20 cellular contexts compared by ENCODE assay signal in the genomic region with DNA sequence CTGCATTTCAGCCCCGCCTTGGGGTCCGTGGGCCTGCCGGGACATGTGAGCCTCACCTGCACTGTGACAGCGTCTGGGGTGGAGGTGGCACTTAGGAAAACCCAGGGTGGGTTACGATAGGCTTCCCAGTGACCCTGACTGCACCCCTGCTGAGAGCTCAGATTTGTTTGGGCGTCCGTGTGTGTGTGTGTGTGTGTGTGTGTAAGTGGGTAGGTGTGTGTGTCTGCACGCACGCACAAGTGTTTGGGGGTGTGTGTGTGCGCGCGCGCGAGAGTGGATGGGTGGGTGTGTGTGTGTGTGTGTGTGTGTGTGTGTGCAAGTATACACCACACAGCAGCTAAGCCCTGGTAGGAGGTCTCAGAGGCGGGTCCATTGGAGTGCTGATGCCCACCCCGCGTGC. TPM values are rescaled to one million over a fixed set of nuclear protein-coding genes. Genes with fewer than 3 reads are reported as not detected.
DNase-seq lines count a peak whose midpoint lies in the region; ATAC-seq and TF ChIP-seq lines count a peak whose summit lies in the region.
"Had no signal": no experiment of that assay in that cellular context is flagged by ENCODE, and none has a peak within 500 bp of the region (broad histone marks: within the 10 kb centered on the region; RNA-seq: fewer than 3 reads in every experiment).

No MANE protein-coding gene starts in this region.

- H3K9ac ChIP-seq in IMR-90 (ENCODE audit: low read depth, low read length) (no peak overlapping the region), mesenchymal stem cell (ENCODE audit: low read length) (no peak overlapping the region)
- H3K9ac ChIP-seq: BLaER1 had no signal

- H3K9me3 ChIP-seq in right cardiac atrium (ENCODE audit: control insufficient read depth, low read length) (no peaks in the 10 kb centered on the region), right atrium auricular region (no peaks in the 10 kb centered on the region), IMR-90 (ENCODE audit: control insufficient read depth, insufficient read depth, low read length) (no peaks in the 10 kb centered on the region), mesenchymal stem cell (ENCODE audit: control insufficient read depth, low read length) (no peaks in the 10 kb centered on the region), SJCRH30 (replicated peaks) (no peaks in the 10 kb centered on the region)
- H3K9me3 ChIP-seq: BLaER1 had no signal

- peak overlapping the region in 1 of 2 experiments; percentile 63; a peak in 1 of 4 replicates for H4K8ac ChIP-seq in IMR-90 (ENCODE audit: low read depth in 2 of 2, low read length in 2 of 2)
- no peak overlapping the region for H4K8ac ChIP-seq in mesenchymal stem cell (ENCODE audit: low read length)

- no peak overlapping the region for H4K5ac ChIP-seq in IMR-90 (ENCODE audit: low read depth, low read length)

- no peak overlapping the region for H3K56ac ChIP-seq in IMR-90 (ENCODE audit: extremely low read depth, insufficient read depth, low read length)

- H3K23ac ChIP-seq in IMR-90 (ENCODE audit: low read depth, low read length) = no peak overlapping the region
- no peak overlapping the region for H3K23ac ChIP-seq in mesenchymal stem cell (ENCODE audit: low read length in 2 of 2)

- intact Hi-C loops in right cardiac atrium (cut with DNase I) = no loop called here
- intact Hi-C loops in IMR-90 (cut with micrococcal nuclease) = no loop called here

- H3K14ac ChIP-seq in IMR-90 (replicated peaks; ENCODE audit: low read depth, low read length) = peak overlapping the region; percentile 63; the same call in 1 of the 2 replicates
- no peak overlapping the region for H3K14ac ChIP-seq in mesenchymal stem cell (ENCODE audit: low read length in 2 of 2)

- H3K9me1 ChIP-seq in IMR-90 (ENCODE audit: insufficient read depth, low read length) = peaks cover 16% of the 10 kb centered on the region

- 75% methylated on average over 17 of the region's 17 CpGs for WGBS in right cardiac atrium
- WGBS in IMR-90 (ENCODE audit: extremely low coverage in 2 of 2, insufficient read length in 1 of 2), 2 experiments = 72% methylated on average over 5 of the region's 17 CpGs; no CpG with 5 or more reads in 1 of the 2 experiments
- 76% methylated on average over 17 of the region's 17 CpGs for WGBS in mesenchymal stem cell

- TF ChIP-seq POLR2A in IMR-90 (IDR thresholded peaks at IDR 0.05; ENCODE audit: low read depth, low read length) = no peak

- H3K27ac ChIP-seq in right cardiac atrium (ENCODE audit: low read length) (no peak overlapping the region), right atrium auricular region (no peak overlapping the region), IMR-90 (ENCODE audit: insufficient read depth, low read length) (no peak overlapping the region; the same call in 1 of the 2 replicates), mesenchymal stem cell (ENCODE audit: low read length, poor library complexity, severe bottlenecking) (no peak overlapping the region), SJCRH30 (no peak overlapping the region)
- H3K27ac ChIP-seq: BLaER1 had no signal

- H3K4me2 ChIP-seq in IMR-90 (ENCODE audit: low read depth, low read length) = no peak overlapping the region
- no peak overlapping the region for H3K4me2 ChIP-seq in mesenchymal stem cell (ENCODE audit: low read length, poor library complexity, severe bottlenecking)
- H3K4me2 ChIP-seq: BLaER1 had no signal

- peak overlapping the region; percentile 11 for H2AFZ ChIP-seq in IMR-90 (replicated peaks; ENCODE audit: low read length, poor library complexity)
- H2AFZ ChIP-seq in mesenchymal stem cell (ENCODE audit: low read depth, low read length) = no peak overlapping the region

- peaks cover 3% of the 10 kb centered on the region for H4K20me1 ChIP-seq in IMR-90 (ENCODE audit: insufficient read depth, low read length)

- peak overlapping the region; percentile 81 for H2BK120ac ChIP-seq in IMR-90 (ENCODE audit: low read depth, low read length)
- H2BK120ac ChIP-seq in mesenchymal stem cell (ENCODE audit: low read depth, low read length) = no peak overlapping the region

- peak overlapping the region; percentile 33; the same call in 1 of the 2 replicates for H3K18ac ChIP-seq in IMR-90 (ENCODE audit: low read depth, low read length)
- H3K18ac ChIP-seq in mesenchymal stem cell (ENCODE audit: low read depth in 1 of 2, low read length in 2 of 2) = no peak overlapping the region

- H3K4me1 ChIP-seq in right cardiac atrium (ENCODE audit: control insufficient read depth, insufficient read depth, low read length) (no peaks in the 10 kb centered on the region), right atrium auricular region (peaks cover 0 to 9% of the 10 kb centered on the region in 2 donors), IMR-90 (ENCODE audit: control insufficient read depth, insufficient read depth, low read length) (peaks cover 34% of the 10 kb centered on the region), mesenchymal stem cell (ENCODE audit: control insufficient read depth, insufficient read depth, low read depth, low read length) (peaks cover 52% of the 10 kb centered on the region), SJCRH30 (peaks cover 13% of the 10 kb centered on the region; the same call in 1 of the 2 replicates)

- H4K91ac ChIP-seq in IMR-90 (ENCODE audit: insufficient read depth, low read depth, low read length) (peak overlapping the region; percentile 62), mesenchymal stem cell (ENCODE audit: low read length) (no peak overlapping the region)

- no peak overlapping the region for H3K27ac Mint-ChIP-seq in T-cell
- H3K27ac Mint-ChIP-seq: CD4-positive, alpha-beta T cell had no signal

- H3K36me3 ChIP-seq in right atrium auricular region = no peaks in the 10 kb centered on the region
- no peaks in the 10 kb centered on the region for H3K36me3 ChIP-seq in IMR-90 (ENCODE audit: control insufficient read depth, insufficient read depth, low read length)
- no peaks in the 10 kb centered on the region for H3K36me3 ChIP-seq in mesenchymal stem cell (ENCODE audit: control insufficient read depth in 1 of 2, insufficient read depth in 2 of 2, low read depth in 1 of 2, low read length in 2 of 2)
- H3K36me3 ChIP-seq in SJCRH30 = no peaks in the 10 kb centered on the region
- H3K36me3 ChIP-seq: BLaER1 had no signal

- in situ Hi-C loops in IMR-90 (cut with MboI; ENCODE audit: low sequenced_read_pairs) = no loop called here

- no TSS peak for BruUV-seq in IMR-90 (replicated peaks; lab: Mats Ljungman, UMichigan)

- TF ChIP-seq RAD21 in IMR-90 (IDR thresholded peaks at IDR 0.05; ENCODE audit: low read length) = no peak

- H3K27me3 Mint-ChIP-seq in T-cell = no peaks in the 10 kb centered on the region
- H3K27me3 Mint-ChIP-seq: CD4-positive, alpha-beta T cell had no signal

- H2AK5ac ChIP-seq in IMR-90 (ENCODE audit: low read depth, low read length) (peak overlapping the region; percentile 56), mesenchymal stem cell (ENCODE audit: low read length, severe bottlenecking) (peak overlapping the region; percentile 51)

- H3K9me3 Mint-ChIP-seq in T-cell = no peaks in the 10 kb centered on the region
- H3K9me3 Mint-ChIP-seq: CD4-positive, alpha-beta T cell had no signal

- peak overlapping the region; percentile 64; the same call in 1 of the 2 replicates for H3K4ac ChIP-seq in IMR-90 (ENCODE audit: low read depth, low read length)
- H3K4ac ChIP-seq in mesenchymal stem cell (ENCODE audit: low read depth in 1 of 2, low read length in 2 of 2) = no peak overlapping the region

- peak overlapping the region; percentile 76 for H2AK9ac ChIP-seq in IMR-90 (replicated peaks; ENCODE audit: low read depth, low read length, poor library complexity)

- DNase-seq in right cardiac atrium (peak; percentile 3 to 33 (median 16)), right atrium auricular region (ENCODE audit: low spot score) (no peak), IMR-90 (no peak), mesenchymal stem cell (no peak), T-cell (no peak), SJCRH30 (no peak)
- DNase-seq in activated CD4-positive, alpha-beta T cell treated with anti-CD3 and anti-CD28 coated beads, Interleukin-2, amount 50 U/mL, for 1 hour = no peak
- DNase-seq: CD4-positive, alpha-beta T cell; DMS153; GOT3; Kasumi-1; NCI-H1694; NCI-H2081; NCI-H2171; NCI-H524 treated with DMSO at 0.1 percent for 48 hours; NCI-H82; OCI-M1; SW 1271 had no signal

- no peak overlapping the region for H2BK5ac ChIP-seq in IMR-90 (ENCODE audit: low read depth, low read length, poor library complexity, severe bottlenecking)
- H2BK5ac ChIP-seq in mesenchymal stem cell (ENCODE audit: low read depth, low read length, poor library complexity, severe bottlenecking) = no peak overlapping the region

- POLR2A ChIA-PET in IMR-90 (lab: Charles Lee; ENCODE audit: unreplicated experiment) (no interaction called here), T-cell (lab: Charles Lee) (no interaction called here)

- CTCF ChIA-PET in IMR-90 (lab: Yijun Ruan, JAX) = no interaction called here
- CTCF ChIA-PET in T-cell (lab: Charles Lee) = interaction anchor here in 1 of 2 donors (0.6 kb wide), 1 partner anchor 1866 kb away, joined by 4 read pairs; no protein-coding TSS in a partner anchor

- H2BK15ac ChIP-seq in IMR-90 (ENCODE audit: low read depth, low read length) (no peak overlapping the region), mesenchymal stem cell (ENCODE audit: low read depth, poor library complexity, severe bottlenecking) (no peak overlapping the region)

- no peaks in the 10 kb centered on the region for H3K79me1 ChIP-seq in IMR-90 (ENCODE audit: low read depth in 1 of 2, low read length in 2 of 2)
- H3K79me1 ChIP-seq in mesenchymal stem cell (replicated peaks; ENCODE audit: low read length, poor library complexity, severe bottlenecking) = peaks cover 2% of the 10 kb centered on the region

- ATAC-seq in right cardiac atrium = no peak
- no peak for ATAC-seq in IMR-90 (ENCODE audit: low read depth)
- no peak for ATAC-seq in T-cell (replicated peaks in 1 of 4)
- ATAC-seq: Right ventricle myocardium inferior had no signal

- peak overlapping the region; percentile 78 for H2BK20ac ChIP-seq in IMR-90 (ENCODE audit: low read depth, low read length)

- no peak overlapping the region for H3K4me3 Mint-ChIP-seq in T-cell
- H3K4me3 Mint-ChIP-seq: CD4-positive, alpha-beta T cell had no signal

- no peaks in the 10 kb centered on the region for H3K27me3 ChIP-seq in right cardiac atrium (ENCODE audit: control insufficient read depth, insufficient read depth)
- no peaks in the 10 kb centered on the region for H3K27me3 ChIP-seq in right atrium auricular region
- no peaks in the 10 kb centered on the region for H3K27me3 ChIP-seq in IMR-90 (ENCODE audit: control insufficient read depth, insufficient read depth, low read length)
- H3K27me3 ChIP-seq in mesenchymal stem cell (ENCODE audit: control insufficient read depth in 1 of 2, insufficient read depth in 1 of 2, low read length in 2 of 2) = peaks cover 16 to 68% of the 10 kb centered on the region in 2 experiments
- H3K27me3 ChIP-seq in SJCRH30 = no peaks in the 10 kb centered on the region
- H3K27me3 ChIP-seq: BLaER1 had no signal

- H3K36me3 Mint-ChIP-seq in T-cell = no peaks in the 10 kb centered on the region

- H3K4me1 Mint-ChIP-seq in T-cell = peaks cover 3 to 6% (median 3%) of the 10 kb centered on the region in 3 donors

- dilution Hi-C loops in IMR-90 (cut with HindIII; ENCODE audit: low sequenced_read_pairs, unreplicated experiment) = no loop called here

- no peak overlapping the region for H2BK12ac ChIP-seq in mesenchymal stem cell (ENCODE audit: low read length in 2 of 2)

- H3K4me3 ChIP-seq in right cardiac atrium (ENCODE audit: low read length) = no peak overlapping the region
- no peak overlapping the region for H3K4me3 ChIP-seq in right atrium auricular region
- no peak overlapping the region for H3K4me3 ChIP-seq in IMR-90 (ENCODE audit: insufficient read depth, low read depth, low read length)
- H3K4me3 ChIP-seq in mesenchymal stem cell (ENCODE audit: insufficient read depth in 1 of 2, low read depth in 1 of 2, low read length in 2 of 2) = no peak overlapping the region
- H3K4me3 ChIP-seq in SJCRH30 = no peak overlapping the region
- H3K4me3 ChIP-seq: BLaER1 had no signal

- TF ChIP-seq CTCF in right atrium auricular region (IDR thresholded peaks at IDR 0.05) (no peak), IMR-90 (conservative IDR thresholded peaks at IDR 0.05; ENCODE audit: low read depth, low read length) (no peak)

RNA-seq across cellular contexts. Expression of gene ARHGAP8, which starts 12.1 kb away (rescaled TPM):
- total RNA-seq in right cardiac atrium (1 to 10 TPM in 1 of 4 donors, under 1 TPM in 3; 0.26 to 1.9 (median 0.74) TPM), right atrium auricular region (under 1 TPM in 1 of 2 donors, not detected in 1; 0.24 TPM), IMR-90 (2012; rRNA removed) (0.18 and 0.28 TPM in 2 replicates), T-cell (1 to 10 TPM in 4 of 5 donors, under 1 TPM in 1; 0.59 to 4.7 (median 2.0) TPM)
- polyA plus RNA-seq in right cardiac atrium (0.02 TPM), IMR-90 (2012; rRNA removed) (0.06 and 0.21 TPM in 2 replicates)
- polyA plus RNA-seq in IMR-90 (2012; cell fraction: cytosol; rRNA removed) = 0.11 and 0.17 TPM in 2 replicates
- 0.78 and 0.85 TPM in 2 replicates for polyA plus RNA-seq in IMR-90 (2012; cell fraction: nucleus; rRNA removed; ENCODE audit: low replicate concordance)
- 0.28 TPM for polyA plus RNA-seq in mesenchymal stem cell (2013, experiment 1 of 2)
- 0.33 TPM for polyA plus RNA-seq in mesenchymal stem cell (2013, experiment 2 of 2)
- total RNA-seq in SJCRH30 (2014; rRNA removed; shearing (Covaris generic)) = 19.4 and 32.4 TPM in 2 replicates

RNA-seq across cellular contexts. Expression of gene PRR5, which starts 38.3 kb away (rescaled TPM):
- total RNA-seq in right cardiac atrium = 10 to 100 TPM in 1 of 4 donors, 1 to 10 TPM in 3; 6.9 to 10.9 (median 9.5) TPM
- polyA plus RNA-seq in right cardiac atrium = 6.1 TPM
- total RNA-seq in right atrium auricular region = 10 to 100 TPM; 10.5 to 12.1 TPM
- total RNA-seq in IMR-90 (2012; rRNA removed) = 7.5 and 8.1 TPM in 2 replicates
- 23.1 and 24.3 TPM in 2 replicates for polyA plus RNA-seq in IMR-90 (2012; rRNA removed)
- polyA plus RNA-seq in IMR-90 (2012; cell fraction: cytosol; rRNA removed) = 17.7 and 39.4 TPM in 2 replicates
- polyA plus RNA-seq in IMR-90 (2012; cell fraction: nucleus; rRNA removed; ENCODE audit: low replicate concordance) = 39.7 and 77.7 TPM in 2 replicates
- polyA plus RNA-seq in mesenchymal stem cell (2013, experiment 1 of 2) = 12.2 TPM
- polyA plus RNA-seq in mesenchymal stem cell (2013, experiment 2 of 2) = 12.2 TPM
- total RNA-seq in T-cell = 10 to 100 TPM; 37.0 to 64.0 (median 58.7) TPM
- total RNA-seq in SJCRH30 (2014; rRNA removed; shearing (Covaris generic)) = 41.6 and 43.7 TPM in 2 replicates

Comparison
In these comparisons a context has a peak if more than half of its experiments do, and no peak if none do; other contexts are left out.
1. DNase-seq: peak in right cardiac atrium (3 of 3); none in right atrium auricular region (single experiment), IMR-90 (single experiment), mesenchymal stem cell (single experiment), activated CD4-positive, alpha-beta T cell treated with anti-CD3 and anti-CD28 coated beads, Interleukin-2, amount 50 U/mL, for 1 hour (single experiment), T-cell (0 of 34) and SJCRH30 (0 of 2).